ENCODE assay signal across 27 cellular contexts in the genomic region with DNA sequence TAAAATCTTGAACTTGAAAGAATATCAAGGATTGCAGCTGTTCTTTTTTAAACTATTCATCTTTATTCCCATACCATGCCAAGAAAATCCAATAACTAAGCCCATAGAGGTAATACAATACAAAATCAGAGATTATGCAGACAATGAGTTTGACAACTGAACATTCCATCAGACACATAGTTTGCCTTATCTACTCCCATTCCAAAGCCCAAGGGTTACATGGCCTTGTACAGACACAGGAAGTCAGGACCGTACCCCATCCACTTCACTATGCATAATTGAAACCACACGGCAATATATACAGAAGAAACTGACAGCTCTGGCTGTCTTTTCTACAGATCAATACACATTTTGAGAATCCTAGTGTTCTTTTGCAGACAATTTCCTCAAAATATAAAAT.
"Had no signal": no experiment of that assay in that cellular context is flagged by ENCODE, and none has a peak within 500 bp of the region (broad histone marks: within the 10 kb centered on the region; RNA-seq: fewer than 3 reads in every experiment).

No MANE protein-coding gene starts in this region.

- H3K36me3 ChIP-seq: adrenal gland, ascending aorta, heart left ventricle, pancreas, prostate gland, thoracic aorta, uterus, WERI-Rb-1 had no signal

- ATAC-seq: activated CD4-positive, CD25-positive, alpha-beta regulatory T cell treated with anti-CD3 and anti-CD28 coated beads, Interleukin-2, amount 50 U/mL, for 24 hours; effector memory CD8-positive, alpha-beta T cell; heart left ventricle; left colon; naive thymus-derived CD4-positive, alpha-beta T cell; pancreas; sciatic nerve; stimulated activated effector memory CD8-positive, alpha-beta T cell treated with anti-CD3 and anti-CD28 coated beads, Interleukin-12 subunit alpha, Interleukin-12 subunit beta, amount 100 ng/mL, for 72 hours had no signal

- H3K4me1 ChIP-seq: adrenal gland, ascending aorta, heart left ventricle, pancreas, prostate gland, uterus had no signal

- H3K4me3 ChIP-seq: adrenal gland, ascending aorta, heart left ventricle, pancreas, prostate gland, thoracic aorta, uterus had no signal

- H3K27me3 ChIP-seq: adrenal gland, ascending aorta, heart left ventricle, pancreas, uterus had no signal

- H3K27ac ChIP-seq: adrenal gland, ascending aorta, heart left ventricle, pancreas, prostate gland, thoracic aorta, uterus, WERI-Rb-1 had no signal

- DNase-seq: activated CD4-positive, alpha-beta T cell treated with anti-CD3 and anti-CD28 coated beads for 48 hours; activated CD4-positive, alpha-beta T cell treated with anti-CD3 and anti-CD28 coated beads, Interleukin-2, amount 50 U/mL, for 48 hours; activated CD8-positive, alpha-beta memory T cell treated with anti-CD3 and anti-CD28 coated beads for 24 hours; activated effector memory CD4-positive, alpha-beta T cell treated with Interleukin-2 at 50 U/mL for 16 hours; activated naive CD4-positive, alpha-beta T cell treated with Interleukin-2 at 50 U/mL for 16 hours; adrenal gland; cortex of kidney; effector memory CD8-positive, alpha-beta T cell; heart left ventricle; hypothalamus; immature natural killer cell; kidney; left colon; midbrain; naive thymus-derived CD4-positive, alpha-beta T cell; pancreas; retina; small intestine; stimulated activated CD4-positive, alpha-beta T cell treated with anti-CD3 and anti-CD28 coated beads, Interleukin-4, amount 100 ng/mL, for 24 hours; uterus; WERI-Rb-1 had no signal

- H3K9me3 ChIP-seq: adrenal gland, ascending aorta, heart left ventricle, pancreas, prostate gland, thoracic aorta, uterus had no signal
